13 cellular contexts compared by ENCODE assay signal in genomic region chr3:106806964-106807363, GRCh38.
"Had no signal": no experiment of that assay in that cellular context is flagged by ENCODE, and none has a peak within 500 bp of the region (broad histone marks: within the 10 kb centered on the region; RNA-seq: fewer than 3 reads in every experiment).

No MANE protein-coding gene starts in this region.

- H3K36me3 ChIP-seq: colonic mucosa, esophagus muscularis mucosa, esophagus squamous epithelium, gastrocnemius medialis, gastroesophageal sphincter, heart left ventricle, heart right ventricle had no signal

- H3K4me3 ChIP-seq: colonic mucosa, coronary artery, dorsolateral prefrontal cortex, esophagus muscularis mucosa, esophagus squamous epithelium, gastrocnemius medialis, gastroesophageal sphincter, heart left ventricle, heart right ventricle had no signal

- H3K9me3 ChIP-seq: colonic mucosa, esophagus muscularis mucosa, esophagus squamous epithelium, gastrocnemius medialis, gastroesophageal sphincter, heart left ventricle, heart right ventricle had no signal

- ATAC-seq: effector memory CD8-positive, alpha-beta T cell; esophagus mucosa; foreskin keratinocyte; gastrocnemius medialis; gastroesophageal sphincter; heart left ventricle; heart right ventricle had no signal

- H3K4me1 ChIP-seq: colonic mucosa, gastrocnemius medialis, gastroesophageal sphincter had no signal

- H3K27ac ChIP-seq: colonic mucosa, coronary artery, dorsolateral prefrontal cortex, epithelial cell of prostate, esophagus muscularis mucosa, esophagus squamous epithelium, foreskin keratinocyte, gastrocnemius medialis, gastroesophageal sphincter, heart left ventricle, heart right ventricle had no signal
